ENCODE assay signal across 10 cellular contexts in genomic region chr10:133276100-133276434, GRCh38. TPM values are rescaled to one million over a fixed set of nuclear protein-coding genes. Genes with fewer than 3 reads are reported as not detected.
DNase-seq lines count a peak whose midpoint lies in the region; ATAC-seq and TF ChIP-seq lines count a peak whose summit lies in the region.
"Had no signal": no experiment of that assay in that cellular context is flagged by ENCODE, and none has a peak within 500 bp of the region (broad histone marks: within the 10 kb centered on the region; RNA-seq: fewer than 3 reads in every experiment).

No MANE protein-coding gene starts in this region.

- no peaks in the 10 kb centered on the region for H3K9me3 Mint-ChIP-seq in stimulated activated naive CD8-positive, alpha-beta T cell treated with anti-CD3 and anti-CD28 coated beads, Interleukin-15, Interleukin-2, amounts not matched to agents 100 ng/mL and 50 ng/mL, for 24 hours
- no peaks in the 10 kb centered on the region for H3K9me3 Mint-ChIP-seq in activated T-helper 2 cell treated with anti-CD3 and anti-CD28 coated beads, Interferon-gamma antibody, Interleukin-2, Interleukin-4, amounts not matched to agents 10 μg/mL and 5 μg/mL and 100 μg/mL, durations not matched to agents 14 hours and 24 hours and 36 hours

- H3K36me3 ChIP-seq in mesenchymal stem cell (ENCODE audit: control insufficient read depth in 1 of 2, insufficient read depth in 2 of 2, low read depth in 1 of 2, low read length in 2 of 2) = peaks cover 25 to 54% of the 10 kb centered on the region in 2 experiments
- H3K36me3 ChIP-seq in vagina = peaks cover 0 to 25% of the 10 kb centered on the region in 2 donors

- no peak overlapping the region for H4K8ac ChIP-seq in mesenchymal stem cell (ENCODE audit: low read length)

- H3K27ac ChIP-seq in mesenchymal stem cell (ENCODE audit: low read length, poor library complexity, severe bottlenecking) (no peak overlapping the region), vagina (no peak overlapping the region)

- H3K18ac ChIP-seq in mesenchymal stem cell (ENCODE audit: low read depth in 1 of 2, low read length in 2 of 2) = no peak overlapping the region

- peak overlapping the region; percentile 26 for H2BK15ac ChIP-seq in mesenchymal stem cell (ENCODE audit: low read depth, poor library complexity, severe bottlenecking)

- H3K4me1 ChIP-seq in mesenchymal stem cell (ENCODE audit: control insufficient read depth, insufficient read depth, low read depth, low read length) (peaks cover 53% of the 10 kb centered on the region), vagina (peaks cover 16% of the 10 kb centered on the region)

- H3K27ac Mint-ChIP-seq in stimulated activated naive CD8-positive, alpha-beta T cell treated with anti-CD3 and anti-CD28 coated beads, Interleukin-15, Interleukin-2, amounts not matched to agents 100 ng/mL and 50 ng/mL, for 24 hours = peak overlapping the region; percentile 81
- H3K27ac Mint-ChIP-seq in activated T-helper 2 cell treated with anti-CD3 and anti-CD28 coated beads, Interferon-gamma antibody, Interleukin-2, Interleukin-4, amounts not matched to agents 10 μg/mL and 5 μg/mL and 100 μg/mL, durations not matched to agents 14 hours and 24 hours and 36 hours = peak overlapping the region; percentile 84

- peak overlapping the region in 1 of 2 experiments; percentile 18 for H3K4me3 ChIP-seq in mesenchymal stem cell (ENCODE audit: insufficient read depth in 1 of 2, low read depth in 1 of 2, low read length in 2 of 2)
- peak overlapping the region; percentile 30 for H3K4me3 ChIP-seq in vagina

- H3K79me1 ChIP-seq in mesenchymal stem cell (replicated peaks; ENCODE audit: low read length, poor library complexity, severe bottlenecking) = peaks cover 4% of the 10 kb centered on the region

- H3K36me3 Mint-ChIP-seq in stimulated activated naive CD8-positive, alpha-beta T cell treated with anti-CD3 and anti-CD28 coated beads, Interleukin-15, Interleukin-2, amounts not matched to agents 100 ng/mL and 50 ng/mL, for 24 hours (ENCODE audit: low read depth) = no peaks in the 10 kb centered on the region
- H3K36me3 Mint-ChIP-seq in activated T-helper 2 cell treated with anti-CD3 and anti-CD28 coated beads, Interferon-gamma antibody, Interleukin-2, Interleukin-4, amounts not matched to agents 10 μg/mL and 5 μg/mL and 100 μg/mL, durations not matched to agents 14 hours and 24 hours and 36 hours (ENCODE audit: low read depth) = peaks cover 36% of the 10 kb centered on the region

- no peaks in the 10 kb centered on the region for H3K27me3 Mint-ChIP-seq in stimulated activated naive CD8-positive, alpha-beta T cell treated with anti-CD3 and anti-CD28 coated beads, Interleukin-15, Interleukin-2, amounts not matched to agents 100 ng/mL and 50 ng/mL, for 24 hours
- no peaks in the 10 kb centered on the region for H3K27me3 Mint-ChIP-seq in activated T-helper 2 cell treated with anti-CD3 and anti-CD28 coated beads, Interferon-gamma antibody, Interleukin-2, Interleukin-4, amounts not matched to agents 10 μg/mL and 5 μg/mL and 100 μg/mL, durations not matched to agents 14 hours and 24 hours and 36 hours (ENCODE audit: low read depth)

- H3K14ac ChIP-seq in mesenchymal stem cell (ENCODE audit: low read length in 2 of 2) = no peak overlapping the region

- no peak overlapping the region for H2BK12ac ChIP-seq in mesenchymal stem cell (ENCODE audit: low read length in 2 of 2)

- no peak overlapping the region for H4K91ac ChIP-seq in mesenchymal stem cell (ENCODE audit: low read length)

- H3K4me3 Mint-ChIP-seq in stimulated activated naive CD8-positive, alpha-beta T cell treated with anti-CD3 and anti-CD28 coated beads, Interleukin-15, Interleukin-2, amounts not matched to agents 100 ng/mL and 50 ng/mL, for 24 hours = peak overlapping the region; percentile 87
- peak overlapping the region; percentile 91 for H3K4me3 Mint-ChIP-seq in activated T-helper 2 cell treated with anti-CD3 and anti-CD28 coated beads, Interferon-gamma antibody, Interleukin-2, Interleukin-4, amounts not matched to agents 10 μg/mL and 5 μg/mL and 100 μg/mL, durations not matched to agents 14 hours and 24 hours and 36 hours (ENCODE audit: low read depth)

- TF ChIP-seq CTCF in vagina (IDR thresholded peaks at IDR 0.05) = no peak

- H3K9ac ChIP-seq in mesenchymal stem cell (ENCODE audit: low read length) = no peak overlapping the region

- no peak for DNase-seq in stimulated activated naive CD8-positive, alpha-beta T cell treated with anti-CD3 and anti-CD28 coated beads, Interleukin-15, Interleukin-2, amounts not matched to agents 100 U/mL and 50 U/mL, for 24 hours
- DNase-seq in activated T-helper 2 cell treated with anti-CD3 and anti-CD28 coated beads, Interferon-gamma antibody, Interleukin-2, Interleukin-4, amounts not matched to agents 10 μg/mL and 5 μg/mL and 100 μg/mL, durations not matched to agents 14 hours and 24 hours and 36 hours (ENCODE audit: low spot score) = no peak
- no peak for DNase-seq in mesenchymal stem cell
- DNase-seq in vagina (ENCODE audit: extremely low spot score in 2 of 2) = no peak
- DNase-seq in AG08395 (ENCODE audit: low spot score) = no peak
- no peak for DNase-seq in pons (ENCODE audit: low spot score)
- DNase-seq: NCI-H2029 treated with DMSO at 0.1 percent for 48 hours had no signal

- H3K4me2 ChIP-seq in mesenchymal stem cell (ENCODE audit: low read length, poor library complexity, severe bottlenecking) = peak overlapping the region; percentile 62

- H3K9me3 ChIP-seq in mesenchymal stem cell (ENCODE audit: control insufficient read depth, low read length) (no peaks in the 10 kb centered on the region), vagina (no peaks in the 10 kb centered on the region)

- no peak overlapping the region for H2BK5ac ChIP-seq in mesenchymal stem cell (ENCODE audit: low read depth, low read length, poor library complexity, severe bottlenecking)

- H3K23ac ChIP-seq in mesenchymal stem cell (ENCODE audit: low read length in 2 of 2) = no peak overlapping the region

- TF ChIP-seq POLR2A in vagina (IDR thresholded peaks at IDR 0.05) = no peak

- ATAC-seq in stimulated activated naive CD8-positive, alpha-beta T cell treated with anti-CD3 and anti-CD28 coated beads, Interleukin-15, Interleukin-2, amounts not matched to agents 100 U/mL and 50 U/mL, for 24 hours = no peak
- ATAC-seq in GM21737 (IDR thresholded peaks at IDR 0.05; ENCODE audit: unreplicated experiment) = no peak

- H3K4me1 Mint-ChIP-seq in stimulated activated naive CD8-positive, alpha-beta T cell treated with anti-CD3 and anti-CD28 coated beads, Interleukin-15, Interleukin-2, amounts not matched to agents 100 ng/mL and 50 ng/mL, for 24 hours (ENCODE audit: low read depth) = peaks cover 34% of the 10 kb centered on the region
- H3K4me1 Mint-ChIP-seq in activated T-helper 2 cell treated with anti-CD3 and anti-CD28 coated beads, Interferon-gamma antibody, Interleukin-2, Interleukin-4, amounts not matched to agents 10 μg/mL and 5 μg/mL and 100 μg/mL, durations not matched to agents 14 hours and 24 hours and 36 hours (ENCODE audit: low read depth) = peaks cover 18% of the 10 kb centered on the region

- no peak overlapping the region for H3K4ac ChIP-seq in mesenchymal stem cell (ENCODE audit: low read depth in 1 of 2, low read length in 2 of 2)

- H2BK120ac ChIP-seq in mesenchymal stem cell (ENCODE audit: low read depth, low read length) = no peak overlapping the region

- WGBS in mesenchymal stem cell = 63% methylated on average over 6 of the region's 6 CpGs

- intact Hi-C loops in activated T-helper 2 cell treated with anti-CD3 and anti-CD28 coated beads, Interferon-gamma antibody, Interleukin-2, Interleukin-4, amounts not matched to agents 10 μg/mL and 5 μg/mL and 100 μg/mL, durations not matched to agents 14 hours and 24 hours and 36 hours (cut with micrococcal nuclease) = loop anchor here (1.0 kb wide), 1 partner anchor 113 kb away; no protein-coding TSS in a partner anchor
- intact Hi-C loops in vagina (cut with DNase I) = no loop called here

- no peak overlapping the region for H2AFZ ChIP-seq in mesenchymal stem cell (ENCODE audit: low read depth, low read length)

- no peak overlapping the region for H2AK5ac ChIP-seq in mesenchymal stem cell (ENCODE audit: low read length, severe bottlenecking)

- peaks cover 0 to 26% of the 10 kb centered on the region in 2 experiments for H3K27me3 ChIP-seq in mesenchymal stem cell (ENCODE audit: control insufficient read depth in 1 of 2, insufficient read depth in 1 of 2, low read length in 2 of 2)
- H3K27me3 ChIP-seq in vagina = no peaks in the 10 kb centered on the region

RNA-seq across cellular contexts. Expression of gene ADAM8, which starts 0.6 kb away (rescaled TPM):
- total RNA-seq in activated T-helper 2 cell treated with anti-CD3 and anti-CD28 coated beads, Interferon-gamma antibody, Interleukin-2, Interleukin-4, amounts not matched to agents 10 μg/mL and 5 μg/mL and 100 μg/mL, durations not matched to agents 14 hours and 24 hours and 36 hours = 214 and 220 TPM in 2 replicates
- polyA plus RNA-seq in mesenchymal stem cell (2013, experiment 1 of 2) = 0.50 TPM
- 0.41 TPM for polyA plus RNA-seq in mesenchymal stem cell (2013, experiment 2 of 2)
- 11.0 TPM for total RNA-seq in vagina

RNA-seq across cellular contexts. Expression of gene TUBGCP2, which starts 32.6 kb away (rescaled TPM):
- total RNA-seq in activated T-helper 2 cell treated with anti-CD3 and anti-CD28 coated beads, Interferon-gamma antibody, Interleukin-2, Interleukin-4, amounts not matched to agents 10 μg/mL and 5 μg/mL and 100 μg/mL, durations not matched to agents 14 hours and 24 hours and 36 hours = 60.4 and 64.7 TPM in 2 replicates
- polyA plus RNA-seq in mesenchymal stem cell (2013, experiment 1 of 2) = 36.2 TPM
- polyA plus RNA-seq in mesenchymal stem cell (2013, experiment 2 of 2) = 35.4 TPM
- 41.7 TPM for total RNA-seq in vagina

RNA-seq across cellular contexts. Expression of gene ZNF511, which starts 32.6 kb away (rescaled TPM):
- total RNA-seq in activated T-helper 2 cell treated with anti-CD3 and anti-CD28 coated beads, Interferon-gamma antibody, Interleukin-2, Interleukin-4, amounts not matched to agents 10 μg/mL and 5 μg/mL and 100 μg/mL, durations not matched to agents 14 hours and 24 hours and 36 hours = 88.4 and 89.7 TPM in 2 replicates
- polyA plus RNA-seq in mesenchymal stem cell (2013, experiment 1 of 2) = 17.8 TPM
- polyA plus RNA-seq in mesenchymal stem cell (2013, experiment 2 of 2) = 17.9 TPM
- total RNA-seq in vagina = 36.3 TPM

RNA-seq across cellular contexts. Expression of gene VENTX, which starts 38.4 kb away (rescaled TPM):
- total RNA-seq in activated T-helper 2 cell treated with anti-CD3 and anti-CD28 coated beads, Interferon-gamma antibody, Interleukin-2, Interleukin-4, amounts not matched to agents 10 μg/mL and 5 μg/mL and 100 μg/mL, durations not matched to agents 14 hours and 24 hours and 36 hours = 0.07 TPM in 1 of 2 replicates, not detected in the other
- polyA plus RNA-seq in mesenchymal stem cell (2013, experiment 1 of 2) = not detected
- polyA plus RNA-seq in mesenchymal stem cell (2013, experiment 2 of 2) = not detected
- total RNA-seq in vagina = 0.98 TPM
- total RNA-seq: T-helper 2 cell treated with Interferon-gamma antibody and Interleukin-4, amounts not matched to agents 100 ng/mL and 5 ng/mL, for 36 hours had no signal

RNA-seq across cellular contexts. Expression of gene UTF1, which starts 46.0 kb away (rescaled TPM):
- total RNA-seq in activated T-helper 2 cell treated with anti-CD3 and anti-CD28 coated beads, Interferon-gamma antibody, Interleukin-2, Interleukin-4, amounts not matched to agents 10 μg/mL and 5 μg/mL and 100 μg/mL, durations not matched to agents 14 hours and 24 hours and 36 hours = 0.16 and 0.28 TPM in 2 replicates
- polyA plus RNA-seq in mesenchymal stem cell (2013, experiment 1 of 2) = not detected
- not detected for polyA plus RNA-seq in mesenchymal stem cell (2013, experiment 2 of 2)
- not detected for total RNA-seq in vagina
- total RNA-seq: T-helper 2 cell treated with Interferon-gamma antibody and Interleukin-4, amounts not matched to agents 100 ng/mL and 5 ng/mL, for 36 hours had no signal

Comparison
In these comparisons a context has a peak if more than half of its experiments do, and no peak if none do; other contexts are left out.
1. RNA of gene ADAM8, which starts 0.6 kb away (total RNA-seq): 214 to 220 TPM in activated T-helper 2 cell treated with anti-CD3 and anti-CD28 coated beads, Interferon-gamma antibody, Interleukin-2, Interleukin-4, amounts not matched to agents 10 μg/mL and 5 μg/mL and 100 μg/mL, durations not matched to agents 14 hours and 24 hours and 36 hours; 11.0 TPM in vagina (single experiment); every median in the first group is over 10 times any median in the second.